Comparison of ENCODE assay signal across 8 cellular contexts in genomic region chr19:10959277-10959968, GRCh38. TPM values are rescaled to one million over a fixed set of nuclear protein-coding genes. Genes with fewer than 3 reads are reported as not detected.
DNase-seq lines count a peak whose midpoint lies in the region; ATAC-seq and TF ChIP-seq lines count a peak whose summit lies in the region.
"Not testable (repeated sequence)": the region's sequence is repeated elsewhere in the genome, so short reads cannot be mapped to it uniquely, and the experiment has no call there.

No MANE protein-coding gene starts in this region.

- WGBS in liver: 87% methylated on average over 19 of the region's 19 CpGs

- H3K36me3 Mint-ChIP-seq in CD8-positive, alpha-beta T cell; T-helper 17 cell (ENCODE audit: low read depth); activated naive CD8-positive, alpha-beta T cell; osteocyte (ENCODE audit: unreplicated experiment): not testable (repeated sequence)
- H3K36me3 Mint-ChIP-seq in endothelial cell (ENCODE audit: low read depth, unreplicated experiment): peaks cover 13% of the 10 kb centered on the region

- not testable (repeated sequence) for H3K27ac ChIP-seq in CD8-positive, alpha-beta T cell (ENCODE audit: low read depth, low read length)
- H3K27ac ChIP-seq in KOPT-K1 (ENCODE audit: low read depth, low read length, poor library complexity, severe bottlenecking) (peak overlapping the region; percentile 95), liver (ENCODE audit: low read depth in 1 of 2, low read length in 2 of 2) (peak overlapping the region in 1 of 2 donors; percentile 83), thoracic aorta (peak overlapping the region in 1 of 2 donors; percentile 83)

- H3K27me3 ChIP-seq in CD8-positive, alpha-beta T cell (ENCODE audit: insufficient read depth, low read length); liver (ENCODE audit: control insufficient read depth in 4 of 4, insufficient read depth in 4 of 4, low read length in 3 of 4); thoracic aorta (replicated peaks; ENCODE audit: insufficient read depth): not testable (repeated sequence)

- TF ChIP-seq RAD21 in liver (IDR thresholded peaks at IDR 0.05): not testable (repeated sequence)

- ATAC-seq in CD8-positive, alpha-beta T cell; T-helper 17 cell; thoracic aorta (ENCODE audit: insufficient number of reproducible peaks, low FRiP score, low read depth): not testable (repeated sequence)

- peak overlapping the region; percentile 27 for H3K27ac Mint-ChIP-seq in CD8-positive, alpha-beta T cell
- peak overlapping the region; percentile 86 for H3K27ac Mint-ChIP-seq in T-helper 17 cell
- H3K27ac Mint-ChIP-seq in activated naive CD8-positive, alpha-beta T cell; endothelial cell (ENCODE audit: unreplicated experiment): not testable (repeated sequence)
- H3K27ac Mint-ChIP-seq in osteocyte (ENCODE audit: unreplicated experiment): peak overlapping the region; percentile 87

- not testable (repeated sequence) for H3K9ac ChIP-seq in liver (ENCODE audit: low read depth in 1 of 2, low read length in 2 of 2)

- POLR2A ChIA-PET in CD8-positive, alpha-beta T cell (lab: Charles Lee): interaction anchor here (0.6 kb wide), 1 partner anchor 9 kb away, joined by 4 read pairs; no protein-coding TSS in a partner anchor

- CTCF ChIA-PET in CD8-positive, alpha-beta T cell (lab: Charles Lee): interaction anchor here (0.7 to 4.4 kb wide), 2 partner anchors 17 to 23 kb away, joined by 4 to 19 read pairs; no protein-coding TSS in a partner anchor

- not testable (repeated sequence) for H3K9me3 Mint-ChIP-seq in CD8-positive, alpha-beta T cell; activated naive CD8-positive, alpha-beta T cell (ENCODE audit: low read depth); endothelial cell (ENCODE audit: unreplicated experiment); osteocyte (ENCODE audit: unreplicated experiment)

- peak overlapping the region; percentile 84 for H3K4me3 Mint-ChIP-seq in CD8-positive, alpha-beta T cell
- peak overlapping the region; percentile 88 for H3K4me3 Mint-ChIP-seq in T-helper 17 cell
- peak overlapping the region; percentile 89 for H3K4me3 Mint-ChIP-seq in activated naive CD8-positive, alpha-beta T cell
- H3K4me3 Mint-ChIP-seq in endothelial cell (ENCODE audit: unreplicated experiment): peak overlapping the region; percentile 91
- H3K4me3 Mint-ChIP-seq in osteocyte (ENCODE audit: unreplicated experiment): peak overlapping the region; percentile 81

- intact Hi-C loops in CD8-positive, alpha-beta T cell (cut with DNase I, micrococcal nuclease): not testable (repeated sequence)

- not testable (repeated sequence) for H3K9me3 ChIP-seq in CD8-positive, alpha-beta T cell (ENCODE audit: low read length); KOPT-K1 (ENCODE audit: insufficient read depth, low read length, poor library complexity, severe bottlenecking); T-helper 17 cell (ENCODE audit: control insufficient read depth, low read length, poor library complexity, severe bottlenecking); liver (ENCODE audit: control insufficient read depth in 4 of 4, low read length in 3 of 4); thoracic aorta

- not testable (repeated sequence) for H3K4me3 ChIP-seq in CD8-positive, alpha-beta T cell (ENCODE audit: low read depth, low read length)
- H3K4me3 ChIP-seq in liver (ENCODE audit: low read depth in 1 of 3, low read length in 3 of 3) (peak overlapping the region in 2 of 3 donors; percentile 63 to 99), thoracic aorta (peak overlapping the region; percentile 87)

- TF ChIP-seq CTCF in CD8-positive, alpha-beta T cell (IDR thresholded peaks at IDR 0.05); endothelial cell (IDR thresholded peaks at IDR 0.05; ENCODE audit: unreplicated experiment); liver (IDR thresholded peaks at IDR 0.05; ENCODE audit: low read depth, low read length, missing input control); osteocyte (IDR thresholded peaks at IDR 0.05); thoracic aorta (IDR thresholded peaks at IDR 0.05): not testable (repeated sequence)

- DNase-seq in CD8-positive, alpha-beta T cell; T-helper 17 cell; endothelial cell (ENCODE audit: low spot score); osteocyte (ENCODE audit: extremely low spot score, unreplicated experiment); thoracic aorta (ENCODE audit: low spot score): not testable (repeated sequence)

- peaks cover 27% of the 10 kb centered on the region for H3K4me1 Mint-ChIP-seq in CD8-positive, alpha-beta T cell (ENCODE audit: low read depth)
- H3K4me1 Mint-ChIP-seq in T-helper 17 cell: peaks cover 19% of the 10 kb centered on the region
- peaks cover 29% of the 10 kb centered on the region for H3K4me1 Mint-ChIP-seq in activated naive CD8-positive, alpha-beta T cell (ENCODE audit: low read depth)
- peaks cover 23% of the 10 kb centered on the region for H3K4me1 Mint-ChIP-seq in endothelial cell (ENCODE audit: unreplicated experiment)
- H3K4me1 Mint-ChIP-seq in osteocyte (ENCODE audit: unreplicated experiment): peaks cover 19% of the 10 kb centered on the region

- not testable (repeated sequence) for H3K27me3 Mint-ChIP-seq in CD8-positive, alpha-beta T cell (ENCODE audit: low read depth); T-helper 17 cell; activated naive CD8-positive, alpha-beta T cell; osteocyte (ENCODE audit: unreplicated experiment)
- H3K27me3 Mint-ChIP-seq in endothelial cell (ENCODE audit: unreplicated experiment): peaks cover 18% of the 10 kb centered on the region

- peaks cover 35% of the 10 kb centered on the region for H3K4me1 ChIP-seq in CD8-positive, alpha-beta T cell (ENCODE audit: insufficient read depth, low read length)
- H3K4me1 ChIP-seq in liver (ENCODE audit: control insufficient read depth in 4 of 4, insufficient read depth in 4 of 4, low read length in 3 of 4): peaks cover 0 to 10% (median 8%) of the 10 kb centered on the region in 4 donors
- peaks cover 8 to 27% of the 10 kb centered on the region in 2 donors for H3K4me1 ChIP-seq in thoracic aorta (ENCODE audit: control insufficient read depth in 1 of 2, low read depth in 2 of 2)

- H3K36me3 ChIP-seq in CD8-positive, alpha-beta T cell (ENCODE audit: insufficient read depth, low read length); KOPT-K1 (ENCODE audit: insufficient read depth, low read length); liver (ENCODE audit: control insufficient read depth in 4 of 4, insufficient read depth in 3 of 4, low read depth in 1 of 4, low read length in 3 of 4); thoracic aorta: not testable (repeated sequence)

RNA-seq across cellular contexts. Expression of gene SMARCA4, which starts 1.4 kb away (rescaled TPM):
- total RNA-seq in CD8-positive, alpha-beta T cell: 10 to 100 TPM; 73.5 to 76.2 TPM
- total RNA-seq in T-helper 17 cell (10 to 100 TPM; 93.9 to 94.0 TPM), endothelial cell (ENCODE audit: unreplicated experiment) (238 TPM), liver (10 to 100 TPM; 28.9 to 35.4 TPM), osteocyte (130 and 131 TPM in 2 replicates), thoracic aorta (10 to 100 TPM; 63.8 to 85.9 TPM)
- polyA plus RNA-seq in liver: 10 to 100 TPM; 15.9 to 16.0 TPM

RNA-seq across cellular contexts. Expression of gene TIMM29, which starts 30.8 kb away (rescaled TPM):
- total RNA-seq in CD8-positive, alpha-beta T cell: 10 to 100 TPM; 27.9 TPM
- total RNA-seq in T-helper 17 cell: 10 to 100 TPM; 17.1 to 21.0 TPM
- 18.3 TPM for total RNA-seq in endothelial cell (ENCODE audit: unreplicated experiment)
- total RNA-seq in liver: 10 to 100 TPM; 18.8 to 25.2 TPM
- 10 to 100 TPM in 1 of 2 donors, 1 to 10 TPM in 1; 9.4 to 10.4 TPM for polyA plus RNA-seq in liver
- total RNA-seq in osteocyte: 25.7 and 25.8 TPM in 2 replicates
- total RNA-seq in thoracic aorta: 10 to 100 TPM; 33.3 to 34.8 TPM

RNA-seq across cellular contexts. Expression of gene YIPF2, which starts 31.0 kb away (rescaled TPM):
- 10 to 100 TPM; 25.9 to 27.6 TPM for total RNA-seq in CD8-positive, alpha-beta T cell
- total RNA-seq in T-helper 17 cell (10 to 100 TPM; 19.5 to 19.8 TPM), endothelial cell (ENCODE audit: unreplicated experiment) (51.4 TPM), liver (10 to 100 TPM; 34.7 to 37.4 TPM), osteocyte (68.4 and 79.5 TPM in 2 replicates), thoracic aorta (10 to 100 TPM; 51.2 to 79.6 TPM)
- polyA plus RNA-seq in liver: 10 to 100 TPM; 13.2 to 36.9 TPM
